ENCODE assay signal across 9 cellular contexts in genomic region chr18:22223263-22223960, GRCh38. TPM values are rescaled to one million over a fixed set of nuclear protein-coding genes. Genes with fewer than 3 reads are reported as not detected.
DNase-seq lines count a peak whose midpoint lies in the region; TF ChIP-seq lines count a peak whose summit lies in the region.
"Had no signal": no experiment of that assay in that cellular context is flagged by ENCODE, and none has a peak within 500 bp of the region (broad histone marks: within the 10 kb centered on the region; RNA-seq: fewer than 3 reads in every experiment).

No MANE protein-coding gene starts in this region.

- TF ChIP-seq EP300 in transverse colon (IDR thresholded peaks at IDR 0.05; ENCODE audit: low read depth): no peak

- TF ChIP-seq POLR2A in transverse colon (IDR thresholded peaks at IDR 0.05): no peak

- WGBS in transverse colon (ENCODE audit: low coverage in 1 of 2), 2 donors: 35 to 38% methylated on average over 8 to 13 of the region's 13 CpGs

- H3K27ac ChIP-seq in transverse colon: peak overlapping the region; percentile 49 to 75 (median 62)

- no peak overlapping the region for H3K4me3 ChIP-seq in transverse colon

- in situ Hi-C loops in transverse colon (cut with MboI; ENCODE audit: low pct_ligation_motif_present in 1 of 4, low pct_unique_long_range_greater_than_20kb in 1 of 4, low sequenced_read_pairs in 3 of 4): no loop called here

- no peaks in the 10 kb centered on the region for H3K36me3 ChIP-seq in transverse colon

- H3K9me3 ChIP-seq in transverse colon: no peaks in the 10 kb centered on the region

- no peak for TF ChIP-seq CTCF in transverse colon (IDR thresholded peaks at IDR 0.05)

- intact Hi-C loops in transverse colon (cut with DNase I; ENCODE audit: low total_unique reads): no loop called here

- H3K4me1 ChIP-seq in transverse colon: peaks cover 0 to 27% (median 6%) of the 10 kb centered on the region in 4 donors

- peak; percentile 3 for DNase-seq in activated CD4-positive, alpha-beta T cell treated with anti-CD3 and anti-CD28 coated beads for 48 hours
- DNase-seq in activated CD4-positive, alpha-beta T cell treated with anti-CD3 and anti-CD28 coated beads for 4 hours: no peak
- peak; percentile 6 for DNase-seq in activated gamma-delta T cell treated with Interleukin-2 at 50 U/mL for 16 hours
- DNase-seq in iris pigment epithelial cell (ENCODE audit: low read depth): peak; percentile 96
- peak; percentile 87 for DNase-seq in transverse colon
- DNase-seq in GDM1 (lab: John Stamatoyannopoulos, UW): no peak
- DNase-seq in activated naive CD4-positive, alpha-beta T cell treated with anti-CD3 and anti-CD28 coated beads, Interleukin-2, amount 50 U/mL, for 16 hours: no peak
- DNase-seq in stimulated activated CD4-positive, alpha-beta T cell treated with anti-CD3 and anti-CD28 coated beads, Interleukin-4, amount 100 ng/mL, for 1 hour: no peak
- DNase-seq: CD8-positive, alpha-beta memory T cell had no signal

- H3K27me3 ChIP-seq in transverse colon: no peaks in the 10 kb centered on the region

RNA-seq across cellular contexts. Expression of gene GATA6, which starts 54.0 kb away (rescaled TPM):
- total RNA-seq in transverse colon: 100 to 1,000 TPM in 1 of 4 donors, 10 to 100 TPM in 3; 49.7 to 223 (median 65.7) TPM

Comparison
In these comparisons a context has a peak if more than half of its experiments do, and no peak if none do; other contexts are left out.
1. DNase-seq: peak in activated CD4-positive, alpha-beta T cell treated with anti-CD3 and anti-CD28 coated beads for 48 hours (single experiment), activated gamma-delta T cell treated with Interleukin-2 at 50 U/mL for 16 hours (single experiment), iris pigment epithelial cell (single experiment) and transverse colon (single experiment); none in activated CD4-positive, alpha-beta T cell treated with anti-CD3 and anti-CD28 coated beads for 4 hours (0 of 2), GDM1 (single experiment), activated naive CD4-positive, alpha-beta T cell treated with anti-CD3 and anti-CD28 coated beads, Interleukin-2, amount 50 U/mL, for 16 hours (single experiment) and stimulated activated CD4-positive, alpha-beta T cell treated with anti-CD3 and anti-CD28 coated beads, Interleukin-4, amount 100 ng/mL, for 1 hour (single experiment).